3 cellular contexts compared by ENCODE assay signal in the genomic region with DNA sequence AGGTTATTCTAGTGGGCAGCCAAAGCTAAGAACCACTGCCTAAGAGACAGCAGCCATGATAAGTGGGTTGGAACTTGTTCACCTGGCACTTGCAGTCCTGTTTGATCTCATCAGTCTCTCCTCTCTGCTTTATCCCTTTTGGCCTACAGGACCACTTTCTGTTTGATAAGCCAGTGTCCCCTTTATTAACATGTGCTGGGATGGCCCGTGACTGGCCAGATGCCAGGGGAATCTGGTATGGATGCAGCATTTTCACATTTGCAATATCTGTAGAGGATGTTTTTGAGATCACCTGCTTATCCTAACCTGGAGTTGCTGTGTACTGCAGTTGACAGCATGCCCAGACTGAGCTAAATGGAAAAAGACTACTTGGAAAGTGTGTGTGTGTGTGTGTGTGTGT.
TF ChIP-seq lines count a peak whose summit lies in the region.

No MANE protein-coding gene starts in this region.

TF ChIP-seq in SK-N-SH, 30 proteins besides CTCF, POLR2A, EP300 and RAD21:
- TF ChIP-seq FOXM1 (IDR thresholded peaks at IDR 0.05; ENCODE audit: low read depth) = no peak
- no peak for TF ChIP-seq EZH2phosphoT487 (IDR thresholded peaks at IDR 0.05; ENCODE audit: borderline replicate concordance, low read depth)
- TF ChIP-seq, protein P1, sequence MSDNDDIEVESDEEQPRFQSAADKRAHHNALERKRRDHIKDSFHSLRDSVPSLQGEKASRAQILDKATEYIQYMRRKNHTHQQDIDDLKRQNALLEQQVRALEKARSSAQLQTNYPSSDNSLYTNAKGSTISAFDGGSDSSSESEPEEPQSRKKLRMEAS (IDR thresholded peaks at IDR 0.05; ENCODE audit: low read depth) = no peak
- TF ChIP-seq CHD2 (IDR thresholded peaks at IDR 0.05; ENCODE audit: low read length, partially characterized antibody) = peak; percentile 14
- no peak for TF ChIP-seq NRF1 (IDR thresholded peaks at IDR 0.05; ENCODE audit: low read depth, low read length)
- no peak for TF ChIP-seq SMC3 (IDR thresholded peaks at IDR 0.05; ENCODE audit: low read depth, low read length)
- peak; percentile 43; the same call in 1 of the 2 replicates for TF ChIP-seq GATA2 (CRISPR knock-in tag; IDR thresholded peaks at IDR 0.05)
- TF ChIP-seq TCF12 (IDR thresholded peaks at IDR 0.05) = no peak
- TF ChIP-seq, protein P2, sequence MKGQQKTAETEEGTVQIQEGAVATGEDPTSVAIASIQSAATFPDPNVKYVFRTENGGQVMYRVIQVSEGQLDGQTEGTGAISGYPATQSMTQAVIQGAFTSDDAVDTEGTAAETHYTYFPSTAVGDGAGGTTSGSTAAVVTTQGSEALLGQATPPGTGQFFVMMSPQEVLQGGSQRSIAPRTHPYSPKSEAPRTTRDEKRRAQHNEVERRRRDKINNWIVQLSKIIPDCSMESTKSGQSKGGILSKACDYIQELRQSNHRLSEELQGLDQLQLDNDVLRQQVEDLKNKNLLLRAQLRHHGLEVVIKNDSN (IDR thresholded peaks at IDR 0.05; ENCODE audit: borderline replicate concordance, low read depth) = no peak
- TF ChIP-seq MEF2A (IDR thresholded peaks at IDR 0.05; ENCODE audit: borderline replicate concordance, low read depth) = no peak
- TF ChIP-seq MXI1 (IDR thresholded peaks at IDR 0.05; ENCODE audit: low read depth, low read length) = peak; percentile 34; the same call in 1 of the 2 replicates
- no peak for TF ChIP-seq RCOR1 (IDR thresholded peaks at IDR 0.05; ENCODE audit: low read length)
- no peak for TF ChIP-seq TEAD4 (IDR thresholded peaks at IDR 0.05; ENCODE audit: borderline replicate concordance, insufficient read depth)
- TF ChIP-seq, protein P3, sequence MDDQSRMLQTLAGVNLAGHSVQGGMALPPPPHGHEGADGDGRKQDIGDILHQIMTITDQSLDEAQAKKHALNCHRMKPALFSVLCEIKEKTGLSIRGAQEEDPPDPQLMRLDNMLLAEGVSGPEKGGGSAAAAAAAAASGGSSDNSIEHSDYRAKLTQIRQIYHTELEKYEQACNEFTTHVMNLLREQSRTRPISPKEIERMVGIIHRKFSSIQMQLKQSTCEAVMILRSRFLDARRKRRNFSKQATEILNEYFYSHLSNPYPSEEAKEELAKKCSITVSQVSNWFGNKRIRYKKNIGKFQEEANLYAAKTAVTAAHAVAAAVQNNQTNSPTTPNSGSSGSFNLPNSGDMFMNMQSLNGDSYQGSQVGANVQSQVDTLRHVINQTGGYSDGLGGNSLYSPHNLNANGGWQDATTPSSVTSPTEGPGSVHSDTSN (IDR thresholded peaks at IDR 0.05) = no peak
- no peak for TF ChIP-seq GABPA (IDR thresholded peaks at IDR 0.05; ENCODE audit: low read depth)
- TF ChIP-seq, protein P4, sequence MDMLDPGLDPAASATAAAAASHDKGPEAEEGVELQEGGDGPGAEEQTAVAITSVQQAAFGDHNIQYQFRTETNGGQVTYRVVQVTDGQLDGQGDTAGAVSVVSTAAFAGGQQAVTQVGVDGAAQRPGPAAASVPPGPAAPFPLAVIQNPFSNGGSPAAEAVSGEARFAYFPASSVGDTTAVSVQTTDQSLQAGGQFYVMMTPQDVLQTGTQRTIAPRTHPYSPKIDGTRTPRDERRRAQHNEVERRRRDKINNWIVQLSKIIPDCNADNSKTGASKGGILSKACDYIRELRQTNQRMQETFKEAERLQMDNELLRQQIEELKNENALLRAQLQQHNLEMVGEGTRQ (IDR thresholded peaks at IDR 0.05; ENCODE audit: borderline replicate concordance, low read depth, low read length) = no peak

TF ChIP-seq in SK-N-SH treated with all-trans-retinoic acid at 6 μM for 48 hours, 23 proteins besides CTCF, POLR2A, EP300 and RAD21:
- TF ChIP-seq ZFP30 (CRISPR knock-in tag; IDR thresholded peaks at IDR 0.05) (no peak), ISL1 (CRISPR knock-in tag; IDR thresholded peaks at IDR 0.05) (no peak), SNAI2 (CRISPR knock-in tag; IDR thresholded peaks at IDR 0.05) (no peak), BACH2 (CRISPR knock-in tag; IDR thresholded peaks at IDR 0.05; ENCODE audit: borderline replicate concordance) (no peak), TOX (CRISPR knock-in tag; IDR thresholded peaks at IDR 0.05; ENCODE audit: borderline replicate concordance) (no peak), ZNF70 (CRISPR knock-in tag; IDR thresholded peaks at IDR 0.05) (no peak), ZFP3 (CRISPR knock-in tag; IDR thresholded peaks at IDR 0.05) (no peak), GLIS3 (CRISPR knock-in tag; IDR thresholded peaks at IDR 0.05) (no peak), ARNTL (CRISPR knock-in tag; IDR thresholded peaks at IDR 0.05; ENCODE audit: borderline replicate concordance, low read depth) (no peak), ZC3H10 (CRISPR knock-in tag; IDR thresholded peaks at IDR 0.05) (no peak), PPARA (CRISPR knock-in tag; IDR thresholded peaks at IDR 0.05; ENCODE audit: borderline replicate concordance) (no peak)
- TF ChIP-seq, protein P5, sequence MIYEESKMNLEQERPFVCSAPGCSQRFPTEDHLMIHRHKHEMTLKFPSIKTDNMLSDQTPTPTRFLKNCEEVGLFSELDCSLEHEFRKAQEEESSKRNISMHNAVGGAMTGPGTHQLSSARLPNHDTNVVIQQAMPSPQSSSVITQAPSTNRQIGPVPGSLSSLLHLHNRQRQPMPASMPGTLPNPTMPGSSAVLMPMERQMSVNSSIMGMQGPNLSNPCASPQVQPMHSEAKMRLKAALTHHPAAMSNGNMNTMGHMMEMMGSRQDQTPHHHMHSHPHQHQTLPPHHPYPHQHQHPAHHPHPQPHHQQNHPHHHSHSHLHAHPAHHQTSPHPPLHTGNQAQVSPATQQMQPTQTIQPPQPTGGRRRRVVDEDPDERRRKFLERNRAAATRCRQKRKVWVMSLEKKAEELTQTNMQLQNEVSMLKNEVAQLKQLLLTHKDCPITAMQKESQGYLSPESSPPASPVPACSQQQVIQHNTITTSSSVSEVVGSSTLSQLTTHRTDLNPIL (CRISPR knock-in tag; IDR thresholded peaks at IDR 0.05; ENCODE audit: low read depth) = no peak
- TF ChIP-seq, protein P6, sequence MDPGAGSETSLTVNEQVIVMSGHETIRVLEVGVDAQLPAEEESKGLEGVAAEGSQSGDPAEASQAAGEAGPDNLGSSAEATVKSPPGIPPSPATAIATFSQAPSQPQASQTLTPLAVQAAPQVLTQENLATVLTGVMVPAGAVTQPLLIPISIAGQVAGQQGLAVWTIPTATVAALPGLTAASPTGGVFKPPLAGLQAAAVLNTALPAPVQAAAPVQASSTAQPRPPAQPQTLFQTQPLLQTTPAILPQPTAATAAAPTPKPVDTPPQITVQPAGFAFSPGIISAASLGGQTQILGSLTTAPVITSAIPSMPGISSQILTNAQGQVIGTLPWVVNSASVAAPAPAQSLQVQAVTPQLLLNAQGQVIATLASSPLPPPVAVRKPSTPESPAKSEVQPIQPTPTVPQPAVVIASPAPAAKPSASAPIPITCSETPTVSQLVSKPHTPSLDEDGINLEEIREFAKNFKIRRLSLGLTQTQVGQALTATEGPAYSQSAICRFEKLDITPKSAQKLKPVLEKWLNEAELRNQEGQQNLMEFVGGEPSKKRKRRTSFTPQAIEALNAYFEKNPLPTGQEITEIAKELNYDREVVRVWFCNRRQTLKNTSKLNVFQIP (CRISPR knock-in tag; IDR thresholded peaks at IDR 0.05; ENCODE audit: borderline replicate concordance, low read depth) = no peak
- TF ChIP-seq, protein P7, sequence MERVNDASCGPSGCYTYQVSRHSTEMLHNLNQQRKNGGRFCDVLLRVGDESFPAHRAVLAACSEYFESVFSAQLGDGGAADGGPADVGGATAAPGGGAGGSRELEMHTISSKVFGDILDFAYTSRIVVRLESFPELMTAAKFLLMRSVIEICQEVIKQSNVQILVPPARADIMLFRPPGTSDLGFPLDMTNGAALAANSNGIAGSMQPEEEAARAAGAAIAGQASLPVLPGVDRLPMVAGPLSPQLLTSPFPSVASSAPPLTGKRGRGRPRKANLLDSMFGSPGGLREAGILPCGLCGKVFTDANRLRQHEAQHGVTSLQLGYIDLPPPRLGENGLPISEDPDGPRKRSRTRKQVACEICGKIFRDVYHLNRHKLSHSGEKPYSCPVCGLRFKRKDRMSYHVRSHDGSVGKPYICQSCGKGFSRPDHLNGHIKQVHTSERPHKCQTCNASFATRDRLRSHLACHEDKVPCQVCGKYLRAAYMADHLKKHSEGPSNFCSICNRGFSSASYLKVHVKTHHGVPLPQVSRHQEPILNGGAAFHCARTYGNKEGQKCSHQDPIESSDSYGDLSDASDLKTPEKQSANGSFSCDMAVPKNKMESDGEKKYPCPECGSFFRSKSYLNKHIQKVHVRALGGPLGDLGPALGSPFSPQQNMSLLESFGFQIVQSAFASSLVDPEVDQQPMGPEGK (CRISPR knock-in tag; IDR thresholded peaks at IDR 0.05; ENCODE audit: borderline replicate concordance) = no peak

TF ChIP-seq in H1, 55 proteins besides CTCF, POLR2A, EP300 and RAD21:
- TF ChIP-seq SIN3A (conservative IDR thresholded peaks at IDR 0.05 in 1 of 2, IDR thresholded peaks at IDR 0.05 in 1 of 2; ENCODE audit: low read depth in 1 of 2, low read length in 2 of 2) (no peak), EGR1 (IDR thresholded peaks at IDR 0.05; ENCODE audit: borderline replicate concordance, low read depth, low read length) (no peak), HDAC2 (IDR thresholded peaks at IDR 0.05; ENCODE audit: borderline replicate concordance in 1 of 2, low read depth in 2 of 2, low read length in 2 of 2) (no peak), SP4 (IDR thresholded peaks at IDR 0.05; ENCODE audit: low read length) (no peak), RNF2 (IDR thresholded peaks at IDR 0.05; ENCODE audit: borderline replicate concordance, low read depth, low read length, missing control alignments, poor library complexity, severe bottlenecking) (no peak), SIX5 (IDR thresholded peaks at IDR 0.05; ENCODE audit: low read depth, low read length) (no peak), CEBPB (IDR thresholded peaks at IDR 0.05; ENCODE audit: low read depth, low read length) (no peak), BCL11A (IDR thresholded peaks at IDR 0.05; ENCODE audit: low read depth in 2 of 2, low read length in 2 of 2) (no peak), SAP30 (IDR thresholded peaks at IDR 0.05; ENCODE audit: insufficient read depth, insufficient replicate concordance, low read length) (no peak), GTF2F1 (IDR thresholded peaks at IDR 0.05; ENCODE audit: borderline replicate concordance, low read depth, low read length) (no peak), TBP (IDR thresholded peaks at IDR 0.05; ENCODE audit: low read depth, low read length) (no peak), CTBP2 (IDR thresholded peaks at IDR 0.05; ENCODE audit: borderline replicate concordance, insufficient read depth, insufficient read length, low read length) (no peak), RFX5 (IDR thresholded peaks at IDR 0.05; ENCODE audit: borderline replicate concordance, low read depth, low read length) (no peak), SRF (IDR thresholded peaks at IDR 0.05; ENCODE audit: low read depth, low read length) (no peak)
- TF ChIP-seq, protein P8, sequence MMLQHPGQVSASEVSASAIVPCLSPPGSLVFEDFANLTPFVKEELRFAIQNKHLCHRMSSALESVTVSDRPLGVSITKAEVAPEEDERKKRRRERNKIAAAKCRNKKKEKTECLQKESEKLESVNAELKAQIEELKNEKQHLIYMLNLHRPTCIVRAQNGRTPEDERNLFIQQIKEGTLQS (IDR thresholded peaks at IDR 0.05; ENCODE audit: insufficient read depth, low read depth, low read length) = no peak
- TF ChIP-seq, protein P1 (IDR thresholded peaks at IDR 0.05) = no peak
TF ChIP-seq in H1: peak in this region for 0.
